Comparison of ENCODE assay signal across 1 cellular context in the genomic region with DNA sequence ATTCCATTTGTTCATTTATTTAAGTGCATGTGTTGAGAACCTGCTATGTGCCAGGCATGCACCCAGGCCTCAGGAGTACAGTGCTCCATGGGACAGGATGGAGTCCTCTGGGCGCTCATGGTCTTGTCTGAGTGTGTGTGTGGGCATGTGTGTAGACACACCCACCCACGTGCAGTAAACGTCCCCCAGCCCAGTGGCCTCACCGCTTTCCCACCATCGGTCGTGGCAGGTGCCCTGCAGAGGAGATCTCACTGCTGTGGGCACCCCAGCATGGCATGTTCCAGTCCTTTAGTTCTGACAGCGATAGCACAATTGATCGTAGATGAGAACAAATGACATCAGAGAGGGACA.
TF ChIP-seq lines count a peak whose summit lies in the region.

No MANE protein-coding gene starts in this region.

TF ChIP-seq in HEK293, 187 proteins besides CTCF, POLR2A, EP300 and RAD21 (continued from another document):
- TF ChIP-seq PRDM10 (tag by site-specific recombination; IDR thresholded peaks at IDR 0.05) (no peak), ZNF132 (tag by site-specific recombination; IDR thresholded peaks at IDR 0.05; ENCODE audit: borderline replicate concordance) (no peak), ZNF548 (tag by site-specific recombination; IDR thresholded peaks at IDR 0.05) (no peak), ZFHX2 (tag by site-specific recombination; conservative IDR thresholded peaks at IDR 0.05) (peak; percentile 67), ZNF629 (tag by site-specific recombination; IDR thresholded peaks at IDR 0.05) (no peak), KLF9 (tag by site-specific recombination; IDR thresholded peaks at IDR 0.05; ENCODE audit: low read depth) (peak; percentile 34; the same call in 1 of the 2 replicates), ZNF391 (tag by site-specific recombination; IDR thresholded peaks at IDR 0.05; ENCODE audit: borderline replicate concordance, low read depth) (no peak)
